8 cellular contexts compared by ENCODE assay signal in genomic region chr6:108260809-108261569, GRCh38.
A peak's percentile ranks its signal among the peaks of the same experiment; 100 is the strongest.
DNase-seq lines count a peak whose midpoint lies in the region; ATAC-seq and FAIRE-seq lines count a peak whose summit lies in the region.

Gene SNX3 (minus strand): TSS chr6:108261040. CDS start chr6:108260921, 119 bp downstream.

- DNase-seq in AG20443 (ENCODE audit: low spot score) (peak; percentile 98), NCI-H345 treated with DMSO at 0.1 percent for 48 hours (lab: John Stamatoyannopoulos, UW; ENCODE audit: unreplicated experiment) (peak; percentile 91), cerebellar cortex (ENCODE audit: low spot score) (peak; percentile 92)
- DNase-seq in stimulated activated CD4-positive, alpha-beta T cell treated with anti-CD3 and anti-CD28 coated beads, Interleukin-12 subunit alpha, Interleukin-12 subunit beta, amount 100 ng/mL, for 4 hours: peak; percentile 84

- ATAC-seq in GM19023 (IDR thresholded peaks at IDR 0.05; ENCODE audit: unreplicated experiment): peak; percentile 88
- ATAC-seq in HG03280 (IDR thresholded peaks at IDR 0.05; ENCODE audit: unreplicated experiment): peak; percentile 91
- peak; percentile 91 to 93 for ATAC-seq in activated CD4-positive, CD25-positive, alpha-beta regulatory T cell treated with anti-CD3 and anti-CD28 coated beads, Interleukin-2, amount 50 U/mL, for 24 hours

- peak; percentile 27 for FAIRE-seq in islet of Langerhans (lab: Jason Lieb, UNC)

Comparison
In these comparisons a context has a peak if more than half of its experiments do, and no peak if none do; other contexts are left out.
1. Peak in every context shown above with its lines: DNase-seq and ATAC-seq.